9 cellular contexts compared by ENCODE assay signal in the genomic region with DNA sequence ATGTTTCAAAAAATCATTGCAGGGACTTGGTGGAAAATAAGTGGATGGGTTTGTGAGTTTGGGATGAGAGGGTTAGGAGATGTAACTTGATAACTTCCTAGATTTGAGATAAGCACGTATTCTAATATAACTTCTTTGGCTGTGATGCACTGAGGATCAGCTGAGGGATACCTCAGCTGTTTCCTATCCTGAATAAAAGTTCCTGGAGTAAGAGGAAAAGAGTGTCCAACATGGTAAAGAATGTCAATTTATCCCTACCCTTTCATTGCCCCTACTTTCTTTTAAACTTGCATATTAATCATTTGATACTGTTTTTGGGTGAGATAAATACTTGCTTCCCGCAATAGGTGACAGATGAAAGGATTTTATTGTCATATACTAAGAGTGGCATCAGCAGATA. TPM values are rescaled to one million over a fixed set of nuclear protein-coding genes. Genes with fewer than 3 reads are reported as not detected.
DNase-seq lines count a peak whose midpoint lies in the region; ATAC-seq, FAIRE-seq and TF ChIP-seq lines count a peak whose summit lies in the region.
"Had no signal": no experiment of that assay in that cellular context is flagged by ENCODE, and none has a peak within 500 bp of the region (broad histone marks: within the 10 kb centered on the region; RNA-seq: fewer than 3 reads in every experiment).

No MANE protein-coding gene starts in this region.

- peaks cover 3% of the 10 kb centered on the region for H3F3A ChIP-seq in PC-3 (ENCODE audit: low read length, unreplicated experiment)

- no peaks in the 10 kb centered on the region for H3K27me3 Mint-ChIP-seq in Caco-2 (ENCODE audit: insufficient read depth, unreplicated experiment)

- peaks cover 13% of the 10 kb centered on the region for H3K36me3 Mint-ChIP-seq in Caco-2 (ENCODE audit: insufficient read depth, unreplicated experiment)

- dilution Hi-C loops in endothelial cell of umbilical vein (cut with MboI; ENCODE audit: extremely low pct_ligation_motif_present, low sequenced_read_pairs) = no loop called here

- no peaks in the 10 kb centered on the region for H3K9me3 ChIP-seq in Caco-2
- H3K9me3 ChIP-seq in PC-3 (ENCODE audit: low read length) = no peaks in the 10 kb centered on the region
- H3K9me3 ChIP-seq in endothelial cell of umbilical vein (replicated peaks; ENCODE audit: control insufficient read depth, insufficient read depth, low read length) = no peaks in the 10 kb centered on the region
- H3K9me3 ChIP-seq in parathyroid adenoma (ENCODE audit: control insufficient read depth, low read length) = no peaks in the 10 kb centered on the region

- H4K20me1 ChIP-seq in PC-3 (ENCODE audit: low read length) (peaks cover 31% of the 10 kb centered on the region), endothelial cell of umbilical vein (replicated peaks; ENCODE audit: control insufficient read depth, extremely low read depth, insufficient read depth, low read length) (peaks cover 5% of the 10 kb centered on the region)

- POLR2A ChIA-PET in Caco-2 (lab: Charles Lee) (no interaction called here), PC-3 (lab: Charles Lee; ENCODE audit: unreplicated experiment) (interaction anchor here (0.6 kb wide), 1 partner anchor 749 kb away, joined by 3 read pairs; no protein-coding TSS in a partner anchor), endothelial cell of umbilical vein (lab: Charles Lee) (interaction anchor here (0.7 kb wide), 1 partner anchor 1337 kb away, joined by 3 read pairs; the partner anchor contains the start of gene ZBTB37)

- H3K9ac ChIP-seq in PC-3 (ENCODE audit: low read length) (peak overlapping the region; percentile 60), endothelial cell of umbilical vein (replicated peaks; ENCODE audit: extremely low read depth, insufficient read depth, low read length) (peak overlapping the region; percentile 81), parathyroid adenoma (no peak overlapping the region)

- H2AFZ ChIP-seq in PC-3 (ENCODE audit: low read length) (peak overlapping the region; percentile 92), endothelial cell of umbilical vein (ENCODE audit: low read depth, low read length) (peak overlapping the region; percentile 93), parathyroid adenoma (peak overlapping the region; percentile 93)

- H3K4me3 ChIP-seq in Caco-2 (ENCODE audit: low read depth, low read length) (peak overlapping the region; percentile 69), PC-3 (ENCODE audit: low read length) (peak overlapping the region; percentile 79), endothelial cell of umbilical vein (replicated peaks in 1 of 3; ENCODE audit: insufficient read depth in 1 of 3, low read depth in 1 of 3, low read length in 3 of 3) (peak overlapping the region; percentile 48 to 92 (median 69)), parathyroid adenoma (ENCODE audit: low read depth, low read length) (peak overlapping the region; percentile 84)

- peak overlapping the region; percentile 89 for H3K4me2 ChIP-seq in PC-3 (ENCODE audit: low read length)
- peak overlapping the region; percentile 86 for H3K4me2 ChIP-seq in endothelial cell of umbilical vein (ENCODE audit: insufficient read depth, low read length)
- H3K4me2 ChIP-seq in parathyroid adenoma (ENCODE audit: low read length) = peak overlapping the region; percentile 98

- H3K4me1 Mint-ChIP-seq in Caco-2 (ENCODE audit: low read depth, unreplicated experiment) = peaks cover 43% of the 10 kb centered on the region

- H3K9me3 Mint-ChIP-seq in Caco-2 (ENCODE audit: unreplicated experiment) = no peaks in the 10 kb centered on the region

- intact Hi-C loops in Caco-2 (cut with micrococcal nuclease; ENCODE audit: unreplicated experiment) = loop anchor here (5.0 kb wide), 1 partner anchor 689 kb away; the partner anchor contains the start of gene DNM3
- intact Hi-C loops in PC-3 (cut with micrococcal nuclease) = loop anchor here (10.0 kb wide), 2 partner anchors 387 to 527 kb away; no protein-coding TSS in a partner anchor
- intact Hi-C loops in endothelial cell of umbilical vein (cut with micrococcal nuclease) = loop anchor here (5.0 to 10.0 kb wide), 4 partner anchors 76 to 476 kb away; no protein-coding TSS in a partner anchor

- H3K4me1 ChIP-seq in Caco-2 (peaks cover 32% of the 10 kb centered on the region), PC-3 (ENCODE audit: insufficient read depth, low read length) (peaks cover 46% of the 10 kb centered on the region), endothelial cell of umbilical vein (ENCODE audit: control insufficient read depth, extremely low read depth, insufficient read depth, low read length) (peaks cover 16% of the 10 kb centered on the region), parathyroid adenoma (peaks cover 5% of the 10 kb centered on the region)

- BruUV-seq in Caco-2 (replicated peaks; lab: Mats Ljungman, UMichigan) = no TSS peak
- no TSS peak for BruUV-seq in PC-3 (replicated peaks; lab: Mats Ljungman, UMichigan)
- no TSS peak for BruUV-seq in endothelial cell of umbilical vein (replicated peaks; lab: Mats Ljungman, UMichigan)

- H3K79me2 ChIP-seq in PC-3 (ENCODE audit: low read length) = peaks cover 34% of the 10 kb centered on the region
- H3K79me2 ChIP-seq in endothelial cell of umbilical vein (ENCODE audit: control insufficient read depth, insufficient read depth, low read length) = peaks cover 31% of the 10 kb centered on the region
- peaks cover 5% of the 10 kb centered on the region for H3K79me2 ChIP-seq in parathyroid adenoma

- H3K4me3 Mint-ChIP-seq in Caco-2 (ENCODE audit: unreplicated experiment) = peak overlapping the region; percentile 87

- no peaks in the 10 kb centered on the region for H3K9me2 ChIP-seq in PC-3 (replicated peaks; ENCODE audit: low read length)

- DNase-seq in Caco-2 (no peak), PC-3 (peak; percentile 27), endothelial cell of umbilical vein (ENCODE audit: low read depth, low spot score) (no peak), frontal cortex (ENCODE audit: low spot score in 2 of 2) (no peak)
- DNase-seq: NCI-H345 had no signal

- H3K27ac ChIP-seq in PC-3 (ENCODE audit: low read length) (no peak overlapping the region), endothelial cell of umbilical vein (ENCODE audit: insufficient read depth, low read depth, low read length) (no peak overlapping the region), parathyroid adenoma (peak overlapping the region; percentile 98)

- FAIRE-seq in endothelial cell of umbilical vein (lab: Jason Lieb, UNC) = no peak
- FAIRE-seq in frontal cortex (lab: Jason Lieb, UNC) = no peak

- H3K36me3 ChIP-seq in Caco-2 (ENCODE audit: control insufficient read depth, insufficient read depth, low read length) (no peaks in the 10 kb centered on the region), PC-3 (ENCODE audit: low read depth, low read length) (no peaks in the 10 kb centered on the region), endothelial cell of umbilical vein (ENCODE audit: control insufficient read depth in 2 of 2, extremely low read depth in 1 of 2, insufficient read depth in 2 of 2, low read length in 2 of 2) (no peaks in the 10 kb centered on the region), parathyroid adenoma (ENCODE audit: control insufficient read depth, insufficient read depth, low read length) (no peaks in the 10 kb centered on the region)

- TF ChIP-seq POLR2A in endothelial cell of umbilical vein (IDR thresholded peaks at IDR 0.05; ENCODE audit: low read depth, low read length) = no peak

- no peaks in the 10 kb centered on the region for H3K9me1 ChIP-seq in endothelial cell of umbilical vein (replicated peaks; ENCODE audit: control insufficient read depth, extremely low read depth, insufficient read depth, low read length)

- H3K27me3 ChIP-seq in Caco-2 (replicated peaks; ENCODE audit: control insufficient read depth, insufficient read depth, low read length) (no peaks in the 10 kb centered on the region), PC-3 (ENCODE audit: low read length) (no peaks in the 10 kb centered on the region), endothelial cell of umbilical vein (ENCODE audit: control insufficient read depth in 2 of 2, insufficient read depth in 2 of 2, low read length in 2 of 2) (peaks cover 7 to 17% of the 10 kb centered on the region in 2 experiments), parathyroid adenoma (ENCODE audit: control insufficient read depth, insufficient read depth, low read length) (no peaks in the 10 kb centered on the region)

- peak overlapping the region; percentile 84 for H3K27ac Mint-ChIP-seq in Caco-2 (ENCODE audit: unreplicated experiment)

- CTCF ChIA-PET in Caco-2 (lab: Charles Lee) (no interaction called here), PC-3 (lab: Charles Lee) (interaction anchor here (0.7 kb wide), 1 partner anchor 21 kb away, joined by 4 read pairs; no protein-coding TSS in a partner anchor), endothelial cell of umbilical vein (lab: Charles Lee) (interaction anchor here (2.6 kb wide), 1 partner anchor 189 kb away, joined by 20 read pairs; no protein-coding TSS in a partner anchor)

- TF ChIP-seq CTCF in Caco-2 (IDR thresholded peaks at IDR 0.05; ENCODE audit: insufficient read depth in 1 of 2, low read depth in 1 of 2, low read length in 1 of 2, severe bottlenecking in 1 of 2, unreplicated experiment in 1 of 2) (no peak), PC-3 (conservative IDR thresholded peaks at IDR 0.05; ENCODE audit: low read depth, low read length) (no peak), endothelial cell of umbilical vein (IDR thresholded peaks at IDR 0.05; ENCODE audit: extremely low read depth in 1 of 2, insufficient read depth in 1 of 2, low read depth in 1 of 2, low read length in 2 of 2) (no peak), parathyroid adenoma (IDR thresholded peaks at IDR 0.05) (no peak)

- ATAC-seq in PC-3 = no peak
- ATAC-seq in HG02973 (IDR thresholded peaks at IDR 0.05; ENCODE audit: unreplicated experiment) = no peak
- ATAC-seq in HG03280 (IDR thresholded peaks at IDR 0.05; ENCODE audit: unreplicated experiment) = no peak
- no peak for ATAC-seq in GM19351 (IDR thresholded peaks at IDR 0.05; ENCODE audit: unreplicated experiment)

TF ChIP-seq in endothelial cell of umbilical vein, 7 proteins besides CTCF, POLR2A, EP300 and RAD21 (continues in another document):
- no peak for TF ChIP-seq MYC (IDR thresholded peaks at IDR 0.05; ENCODE audit: low read depth, low read length)
- no peak for TF ChIP-seq GATA2 (IDR thresholded peaks at IDR 0.05; ENCODE audit: insufficient read depth, insufficient read length, low read depth, low read length)

RNA-seq across cellular contexts. Expression of gene SUCO, which starts 1.5 kb away (rescaled TPM):
- total RNA-seq in Caco-2 (2022) (48.4 and 50.3 TPM in 2 replicates), PC-3 (2014; rRNA removed) (72.0 and 81.3 TPM in 2 replicates), endothelial cell of umbilical vein (26.6 and 27.2 TPM in 2 replicates), frontal cortex (77.0 TPM)
- polyA plus RNA-seq in endothelial cell of umbilical vein = 4.0 and 5.1 TPM in 2 replicates
- polyA plus RNA-seq in endothelial cell of umbilical vein (2011; cell fraction: cytosol; rRNA removed) = 5.2 and 5.7 TPM in 2 replicates
- polyA plus RNA-seq in endothelial cell of umbilical vein (2011; cell fraction: nucleus; rRNA removed) = 14.9 and 21.3 TPM in 2 replicates
- 9.7 and 17.0 TPM in 2 replicates for polyA plus RNA-seq in endothelial cell of umbilical vein (2012)
- 13.4 and 15.4 TPM in 2 replicates for polyA minus RNA-seq in endothelial cell of umbilical vein
- polyA minus RNA-seq in endothelial cell of umbilical vein (2011; cell fraction: cytosol; rRNA and poly(A)+ RNA removed) = 9.9 TPM
- 30.2 and 44.0 TPM in 2 replicates for polyA minus RNA-seq in endothelial cell of umbilical vein (2011; cell fraction: nucleus; rRNA and poly(A)+ RNA removed)
